Comparison of ENCODE assay signal across 9 cellular contexts in genomic region chr11:120248551-120249278, GRCh38. TPM values are rescaled to one million over a fixed set of nuclear protein-coding genes. Genes with fewer than 3 reads are reported as not detected.
DNase-seq lines count a peak whose midpoint lies in the region; ATAC-seq, FAIRE-seq and TF ChIP-seq lines count a peak whose summit lies in the region.
"Had no signal": no experiment of that assay in that cellular context is flagged by ENCODE, and none has a peak within 500 bp of the region (broad histone marks: within the 10 kb centered on the region; RNA-seq: fewer than 3 reads in every experiment).

No MANE protein-coding gene starts in this region.

- no peak for TF ChIP-seq CTCF in left lung (IDR thresholded peaks at IDR 0.05)

- no peaks in the 10 kb centered on the region for H3K9me3 ChIP-seq in left lung

- H3K4me1 ChIP-seq in left lung: no peaks in the 10 kb centered on the region

- peak; percentile 81 for FAIRE-seq in RCC 7860 (lab: Jason Lieb, UNC)
- FAIRE-seq: colon had no signal

- peak; percentile 33 for DNase-seq in RCC 7860 (ENCODE audit: low spot score)
- peak; percentile 68 for DNase-seq in kidney glomerular epithelial cell (lab: John Stamatoyannopoulos, UW)
- no peak for DNase-seq in stimulated activated CD8-positive, alpha-beta memory T cell treated with anti-CD3 and anti-CD28 coated beads, Interleukin-4, amount 100 ng/mL, for 48 hours
- DNase-seq in anterior cingulate cortex (lab: John Stamatoyannopoulos, UW): no peak
- no peak for DNase-seq in left lung
- DNase-seq in NCI-H1092 treated with DMSO at 0.1 percent for 48 hours (lab: John Stamatoyannopoulos, UW): no peak

- no peak overlapping the region for H3K4me3 ChIP-seq in left lung

- H3K36me3 ChIP-seq in left lung: no peaks in the 10 kb centered on the region

- intact Hi-C loops in left lung (cut with DNase I): no loop called here

- peaks cover 0 to 63% of the 10 kb centered on the region in 2 donors for H3K27me3 ChIP-seq in left lung

- peak; percentile 61 for ATAC-seq in GM18861 (IDR thresholded peaks at IDR 0.05; ENCODE audit: unreplicated experiment)
- peak; percentile 80 for ATAC-seq in HG02852 (IDR thresholded peaks at IDR 0.05; ENCODE audit: unreplicated experiment)
- no peak for ATAC-seq in left lung

- no peak overlapping the region for H3K27ac ChIP-seq in left lung

RNA-seq across cellular contexts. Expression of gene POU2F3, which starts 8.8 kb away (rescaled TPM):
- 1 to 10 TPM; 3.1 to 3.3 TPM for total RNA-seq in left lung

RNA-seq across cellular contexts. Expression of gene OAF, which starts 37.9 kb away (rescaled TPM):
- total RNA-seq in left lung: 10 to 100 TPM; 29.1 to 31.9 TPM

Comparison
In these comparisons a context has a peak if more than half of its experiments do, and no peak if none do; other contexts are left out.
1. DNase-seq: peak in RCC 7860 (single experiment) and kidney glomerular epithelial cell (single experiment); none in stimulated activated CD8-positive, alpha-beta memory T cell treated with anti-CD3 and anti-CD28 coated beads, Interleukin-4, amount 100 ng/mL, for 48 hours (single experiment), anterior cingulate cortex (0 of 58), left lung (0 of 2) and NCI-H1092 treated with DMSO at 0.1 percent for 48 hours (single experiment).